Comparison of ENCODE assay signal across 9 cellular contexts in genomic region chr17:7438656-7439460, GRCh38. TPM values are rescaled to one million over a fixed set of nuclear protein-coding genes. Genes with fewer than 3 reads are reported as not detected.
DNase-seq lines count a peak whose midpoint lies in the region; ATAC-seq, FAIRE-seq and TF ChIP-seq lines count a peak whose summit lies in the region.
"Had no signal": no experiment of that assay in that cellular context is flagged by ENCODE, and none has a peak within 500 bp of the region (broad histone marks: within the 10 kb centered on the region; RNA-seq: fewer than 3 reads in every experiment).

No MANE protein-coding gene starts in this region.

- H3K18ac ChIP-seq in H9 (ENCODE audit: insufficient read length, low read depth, low read length): no peak overlapping the region

- no peak overlapping the region for H2BK12ac ChIP-seq in H9 (ENCODE audit: insufficient read length, low read depth, low read length)

- WGBS in A549 (ENCODE audit: missing lambda C conversion rate): 77% methylated on average over 11 of the region's 11 CpGs
- WGBS in H9 (ENCODE audit: extremely low coverage, insufficient read length, low lambda C conversion rate): no CpG with 5 or more reads among the region's 11 CpGs
- WGBS in mammary epithelial cell (ENCODE audit: low coverage, missing lambda C conversion rate): 38% methylated on average over 11 of the region's 11 CpGs

- BruUV-seq in mammary epithelial cell (replicated peaks; lab: Mats Ljungman, UMichigan): no TSS peak

- H4K5ac ChIP-seq in H9 (ENCODE audit: insufficient read length, low read depth, low read length): no peak overlapping the region

- H3K9ac ChIP-seq in H9 (ENCODE audit: extremely low read depth, insufficient read length, low read length): no peak overlapping the region
- peak overlapping the region; percentile 11 for H3K9ac ChIP-seq in mammary epithelial cell (ENCODE audit: insufficient read depth, low read length)

- H3T11ph ChIP-seq in H9 (ENCODE audit: low read length): no peak overlapping the region

- peaks cover 0 to 13% (median 2%) of the 10 kb centered on the region in 3 experiments; a peak in 3 of 7 replicates for H3K36me3 Mint-ChIP-seq in H9 (ENCODE audit: insufficient read depth in 1 of 3, low read depth in 3 of 3)
- peaks cover 0 to 32% of the 10 kb centered on the region in 2 donors for H3K36me3 Mint-ChIP-seq in naive B cell

- no peak for TF ChIP-seq EP300 in A549 (IDR thresholded peaks at IDR 0.05)

- in situ Hi-C loops in mammary epithelial cell (cut with MboI; ENCODE audit: low sequenced_read_pairs in 2 of 2): loop anchor here in 1 of 2 donors (5.0 kb wide), 3 partner anchors 37 to 87 kb away; partner anchors contain the start of genes KCTD11, TMEM256 and ZBTB4

- H3K4me3 Mint-ChIP-seq in H9 (peak overlapping the region; percentile 91 to 93), naive B cell (peak overlapping the region; percentile 67 to 94 (median 84))

- H2BK15ac ChIP-seq in H9 (ENCODE audit: low read depth, low read length): no peak overlapping the region

- TF ChIP-seq POLR2A in A549 (IDR thresholded peaks at IDR 0.05; ENCODE audit: low read length): no peak

- H3K14ac ChIP-seq in H9 (ENCODE audit: insufficient read depth, low read length): no peak overlapping the region

- H4K91ac ChIP-seq in H9 (ENCODE audit: insufficient read length, low read depth, low read length): no peak overlapping the region

- H2BK20ac ChIP-seq in H9 (ENCODE audit: low read depth, low read length, poor library complexity, severe bottlenecking): no peak overlapping the region

- no peak overlapping the region for H3K56ac ChIP-seq in H9 (ENCODE audit: insufficient read length, low read depth, low read length)

- no peaks in the 10 kb centered on the region for H3K36me3 ChIP-seq in mammary epithelial cell (ENCODE audit: insufficient read depth, low read length)

- no peak for TF ChIP-seq CTCF in A549 (IDR thresholded peaks at IDR 0.05)
- no peak for TF ChIP-seq CTCF in H9 (conservative IDR thresholded peaks at IDR 0.05)
- no peak for TF ChIP-seq CTCF in mammary epithelial cell (conservative IDR thresholded peaks at IDR 0.05 in 1 of 2, IDR thresholded peaks at IDR 0.05 in 1 of 2; ENCODE audit: extremely low read depth in 1 of 2, insufficient read depth in 1 of 2, low read depth in 1 of 2, low read length in 2 of 2)

- H3K27me3 ChIP-seq in H9 (ENCODE audit: insufficient read depth, low read length) (peaks cover 7% of the 10 kb centered on the region), mammary epithelial cell (ENCODE audit: insufficient read depth, low read length) (no peaks in the 10 kb centered on the region)

- DNase-seq in A549 (ENCODE audit: low read depth in 1 of 2, low spot score in 1 of 2) (no peak), H9 (no peak), mammary epithelial cell (no peak), naive B cell (no peak), COR-L47 (lab: John Stamatoyannopoulos, UW) (no peak), cortex of kidney (lab: John Stamatoyannopoulos, UW) (no peak), NCI-H82 (lab: John Stamatoyannopoulos, UW) (no peak), NCI-H146 (lab: John Stamatoyannopoulos, UW) (no peak)
- DNase-seq: NCI-H510A treated with DMSO at 0.1 percent for 48 hours had no signal

- dilution Hi-C loops in mammary epithelial cell (cut with HindIII; ENCODE audit: low sequenced_read_pairs): no loop called here

- ATAC-seq in A549 (no peak), naive B cell (ENCODE audit: low read depth in 2 of 2) (no peak)

- H3K4me1 ChIP-seq in A549 (peaks cover 32% of the 10 kb centered on the region), H9 (ENCODE audit: insufficient read depth, low read length) (no peaks in the 10 kb centered on the region; the same call in 1 of the 2 replicates), mammary epithelial cell (ENCODE audit: insufficient read depth, low read length) (peaks cover 54% of the 10 kb centered on the region)

- H3K27me3 Mint-ChIP-seq in H9 (ENCODE audit: low read depth) (peaks cover 30% of the 10 kb centered on the region), naive B cell (peaks cover 32 to 59% (median 58%) of the 10 kb centered on the region in 3 donors)

- no peaks in the 10 kb centered on the region for H3K9me3 ChIP-seq in A549
- H3K9me3 ChIP-seq in H9 (ENCODE audit: control insufficient read depth, low read depth, low read length): no peaks in the 10 kb centered on the region
- no peaks in the 10 kb centered on the region for H3K9me3 ChIP-seq in mammary epithelial cell (replicated peaks; ENCODE audit: insufficient read depth, low read length)

- H3K79me2 ChIP-seq in H9 (ENCODE audit: insufficient read depth, low read length) (no peaks in the 10 kb centered on the region), mammary epithelial cell (ENCODE audit: insufficient read depth, low read length) (peaks cover 27% of the 10 kb centered on the region)

- CTCF ChIA-PET in A549 (lab: Yijun Ruan, JAX) (interaction anchor here (0.6 to 17.0 kb wide), 12 partner anchors 13 to 177 kb away, joined by 3 to 342 read pairs (median 15); partner anchors contain the start of genes CHRNB1, KCTD11, SENP3 and SLC35G6), mammary epithelial cell (lab: Charles Lee; ENCODE audit: low non-redundant PET) (no interaction called here)

- TF ChIP-seq RAD21 in A549 (conservative IDR thresholded peaks at IDR 0.05 in 1 of 2, IDR thresholded peaks at IDR 0.05 in 1 of 2): no peak

- H3K4ac ChIP-seq in H9 (ENCODE audit: low read depth, low read length): no peak overlapping the region

- peak overlapping the region in 2 of 3 experiments; percentile 32 to 94; a peak in 1 of 7 replicates for H3K27ac Mint-ChIP-seq in H9
- peak overlapping the region in 4 of 6 donors; percentile 57 to 86 (median 71) for H3K27ac Mint-ChIP-seq in naive B cell

- peak overlapping the region; percentile 52 for H3K4me3 ChIP-seq in A549
- H3K4me3 ChIP-seq in mammary epithelial cell (replicated peaks in 1 of 3; ENCODE audit: insufficient read depth in 1 of 3, low read depth in 2 of 3, low read length in 3 of 3): peak overlapping the region; percentile 40 to 76 (median 68)

- peaks cover 33% of the 10 kb centered on the region for H3K23me2 ChIP-seq in H9 (ENCODE audit: insufficient read length, low read depth, low read length, poor library complexity, severe bottlenecking)

- intact Hi-C loops in mammary epithelial cell (cut with micrococcal nuclease): loop anchor here (5.0 kb wide), 1 partner anchor 248 kb away; the partner anchor contains the start of genes TP53 and WRAP53

- H2BK120ac ChIP-seq in H9 (ENCODE audit: low read depth, low read length, poor library complexity, severe bottlenecking): no peak overlapping the region

- H3K23ac ChIP-seq in H9 (ENCODE audit: insufficient read length, low read depth, low read length): no peak overlapping the region

- H3K4me2 ChIP-seq in A549: peak overlapping the region; percentile 98
- peak overlapping the region; percentile 60 for H3K4me2 ChIP-seq in H9 (ENCODE audit: insufficient read depth, insufficient read length, low read length)
- peak overlapping the region; percentile 92 for H3K4me2 ChIP-seq in mammary epithelial cell (ENCODE audit: insufficient read depth, low read depth, low read length)

- no peaks in the 10 kb centered on the region for H3K9me3 Mint-ChIP-seq in H9
- no peaks in the 10 kb centered on the region for H3K9me3 Mint-ChIP-seq in naive B cell

- H4K20me1 ChIP-seq in H9 (ENCODE audit: control insufficient read depth, insufficient read depth, insufficient read length) (no peaks in the 10 kb centered on the region), mammary epithelial cell (ENCODE audit: insufficient read depth, low read length) (no peaks in the 10 kb centered on the region)

- POLR2A ChIA-PET in A549 (lab: Yijun Ruan, JAX): interaction anchor here (0.6 kb wide), 2 partner anchors 19 to 43 kb away, joined by 3 to 5 read pairs; partner anchors contain the start of gene SPEM1

- no peak overlapping the region for H2AK5ac ChIP-seq in H9 (ENCODE audit: insufficient read length, low read length)

- no peak for FAIRE-seq in A549 (lab: Jason Lieb, UNC)

- H2AFZ ChIP-seq in H9 (ENCODE audit: low read length): no peak overlapping the region
- H2AFZ ChIP-seq in mammary epithelial cell (ENCODE audit: low read depth, low read length): peak overlapping the region; percentile 70

- H3K79me1 ChIP-seq in H9 (ENCODE audit: insufficient read depth, low read depth, low read length, poor library complexity, severe bottlenecking): no peaks in the 10 kb centered on the region

- peak overlapping the region in 1 of 2 experiments; percentile 85; a peak in 3 of 6 replicates for H3K27ac ChIP-seq in A549
- no peak overlapping the region for H3K27ac ChIP-seq in H9 (ENCODE audit: insufficient read length, low read depth, low read length)
- peak overlapping the region; percentile 22 for H3K27ac ChIP-seq in mammary epithelial cell (ENCODE audit: insufficient read depth, low read depth, low read length)

- no peak overlapping the region for H2BK5ac ChIP-seq in H9 (ENCODE audit: insufficient read length, low read length)

- no peak overlapping the region for H4K8ac ChIP-seq in H9 (replicated peaks; ENCODE audit: insufficient read length, low read depth, low read length)

- H3K4me1 Mint-ChIP-seq in H9: peaks cover 32 to 37% of the 10 kb centered on the region in 2 experiments
- H3K4me1 Mint-ChIP-seq in naive B cell: peaks cover 34 to 57% (median 55%) of the 10 kb centered on the region in 3 donors

RNA-seq across cellular contexts. Expression of gene FGF11, which starts 0.5 kb away (rescaled TPM):
- 1.4 and 1.9 TPM in 2 replicates for polyA plus RNA-seq in A549 (2011; rRNA removed)
- 0.71 and 0.74 TPM in 2 replicates for polyA plus RNA-seq in A549 (2012; cell fraction: cytosol; rRNA removed)
- 3.3 and 4.8 TPM in 2 replicates for polyA plus RNA-seq in A549 (2012; cell fraction: nucleus; rRNA removed)
- 1.1 to 1.8 TPM (median 1.5 TPM) in 3 replicates for polyA plus RNA-seq in A549 (2017; fragmentation: RNase III; extraction: RNeasy Plus Mini Kit Qiagen cat#74134 plus additional on column Dnase treatment)
- polyA minus RNA-seq in A549 (2011; rRNA and poly(A)+ RNA removed): 1.0 and 1.3 TPM in 2 replicates
- total RNA-seq in H9 (2021): 14.1 and 15.2 TPM in 2 replicates
- 10 to 100 TPM; 11.2 to 20.2 TPM for total RNA-seq in mammary epithelial cell
- 16.8 TPM for polyA plus RNA-seq in mammary epithelial cell
- 13.5 TPM for polyA minus RNA-seq in mammary epithelial cell
- under 1 TPM in 1 of 6 donors, not detected in 5; 0.16 TPM for polyA plus RNA-seq in naive B cell (ENCODE audit: low read depth in 6 of 6)

RNA-seq across cellular contexts. Expression of gene TMEM102, which starts 3.6 kb away (rescaled TPM):
- polyA plus RNA-seq in A549 (2011; rRNA removed): 4.4 and 4.9 TPM in 2 replicates
- polyA plus RNA-seq in A549 (2012; cell fraction: cytosol; rRNA removed): 4.4 and 5.5 TPM in 2 replicates
- polyA plus RNA-seq in A549 (2012; cell fraction: nucleus; rRNA removed): 13.7 and 17.9 TPM in 2 replicates
- 6.5 to 8.9 TPM (median 8.1 TPM) in 3 replicates for polyA plus RNA-seq in A549 (2017; fragmentation: RNase III; extraction: RNeasy Plus Mini Kit Qiagen cat#74134 plus additional on column Dnase treatment)
- 5.5 and 6.2 TPM in 2 replicates for polyA minus RNA-seq in A549 (2011; rRNA and poly(A)+ RNA removed)
- 8.3 and 8.6 TPM in 2 replicates for total RNA-seq in H9 (2021)
- 10 to 100 TPM; 14.5 to 16.0 TPM for total RNA-seq in mammary epithelial cell
- polyA plus RNA-seq in mammary epithelial cell: 12.0 TPM
- 19.2 TPM for polyA minus RNA-seq in mammary epithelial cell
- 10 to 100 TPM in 5 of 6 donors, 1 to 10 TPM in 1; 9.6 to 19.8 (median 13.5) TPM for polyA plus RNA-seq in naive B cell (ENCODE audit: low read depth in 6 of 6)

RNA-seq across cellular contexts. Expression of gene CHRNB1, which starts 6.0 kb away (rescaled TPM):
- polyA plus RNA-seq in A549 (2011; rRNA removed) (6.5 and 6.9 TPM in 2 replicates), A549 (2017; fragmentation: RNase III; extraction: RNeasy Plus Mini Kit Qiagen cat#74134 plus additional on column Dnase treatment) (6.2 to 8.4 TPM (median 8.0 TPM) in 3 replicates), mammary epithelial cell (33.8 TPM), naive B cell (ENCODE audit: low read depth in 6 of 6) (10 to 100 TPM; 12.6 to 21.6 (median 15.6) TPM)
- polyA plus RNA-seq in A549 (2012; cell fraction: cytosol; rRNA removed): 10.5 and 10.6 TPM in 2 replicates
- polyA plus RNA-seq in A549 (2012; cell fraction: nucleus; rRNA removed): 3.0 and 4.2 TPM in 2 replicates
- 4.1 and 5.9 TPM in 2 replicates for polyA minus RNA-seq in A549 (2011; rRNA and poly(A)+ RNA removed)
- total RNA-seq in H9 (2021) (12.7 and 13.2 TPM in 2 replicates), mammary epithelial cell (10 to 100 TPM; 30.2 to 35.4 TPM)
- 10.9 TPM for polyA minus RNA-seq in mammary epithelial cell

RNA-seq across cellular contexts. Expression of gene SPEM3, which starts 10.2 kb away (rescaled TPM):
- polyA plus RNA-seq in A549 (2011; rRNA removed) (not detected in 2 replicates), A549 (2017; fragmentation: RNase III; extraction: RNeasy Plus Mini Kit Qiagen cat#74134 plus additional on column Dnase treatment) (not detected in 3 replicates), mammary epithelial cell (not detected), naive B cell (ENCODE audit: low read depth in 6 of 6) (not detected)
- not detected in 2 replicates for polyA plus RNA-seq in A549 (2012; cell fraction: cytosol; rRNA removed)
- not detected in 2 replicates for polyA plus RNA-seq in A549 (2012; cell fraction: nucleus; rRNA removed)
- not detected in 2 replicates for polyA minus RNA-seq in A549 (2011; rRNA and poly(A)+ RNA removed)
- total RNA-seq in H9 (2021) (not detected in 2 replicates), mammary epithelial cell (not detected)
- not detected for polyA minus RNA-seq in mammary epithelial cell

RNA-seq across cellular contexts. Expression of gene SPEM2, which starts 13.4 kb away (rescaled TPM):
- polyA plus RNA-seq in A549 (2011; rRNA removed): not detected in 2 replicates
- 0.03 TPM in 1 of 2 replicates, not detected in the other for polyA plus RNA-seq in A549 (2012; cell fraction: cytosol; rRNA removed)
- polyA plus RNA-seq in A549 (2012; cell fraction: nucleus; rRNA removed): 0.10 and 0.12 TPM in 2 replicates
- polyA plus RNA-seq in A549 (2017; fragmentation: RNase III; extraction: RNeasy Plus Mini Kit Qiagen cat#74134 plus additional on column Dnase treatment): not detected in 3 replicates
- polyA minus RNA-seq in A549 (2011; rRNA and poly(A)+ RNA removed): not detected in 2 replicates
- not detected in 2 replicates for total RNA-seq in H9 (2021)
- not detected for total RNA-seq in mammary epithelial cell
- not detected for polyA plus RNA-seq in mammary epithelial cell
- polyA minus RNA-seq in mammary epithelial cell: not detected
- not detected for polyA plus RNA-seq in naive B cell (ENCODE audit: low read depth in 6 of 6)
